8 cellular contexts compared by ENCODE assay signal in the genomic region with DNA sequence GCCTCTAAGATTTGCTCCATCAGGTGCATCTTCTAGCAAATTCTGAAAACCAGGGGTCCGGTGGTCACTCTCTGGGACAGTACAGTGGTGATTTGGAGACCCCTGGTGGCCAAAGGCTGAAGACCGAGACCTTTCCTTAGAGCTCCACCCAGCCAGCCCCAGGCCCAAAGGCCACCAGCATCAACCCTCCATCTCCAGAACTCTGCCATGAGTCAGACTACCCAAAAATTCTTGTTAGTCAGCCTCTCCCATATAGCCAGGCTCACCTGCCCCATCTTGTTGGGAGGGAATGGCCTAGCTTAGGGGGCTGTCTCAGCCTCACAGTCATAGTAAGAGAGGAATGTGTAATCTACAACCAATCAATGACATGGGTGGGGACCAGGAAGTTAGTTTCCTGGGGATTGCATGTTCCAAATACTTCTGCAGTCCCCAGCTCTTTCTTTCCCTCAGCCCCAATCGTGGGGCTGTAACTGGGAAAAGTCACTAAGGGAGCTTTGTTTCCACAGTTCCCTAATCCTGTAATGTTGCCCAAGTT. TPM values are rescaled to one million over a fixed set of nuclear protein-coding genes. Genes with fewer than 3 reads are reported as not detected.
DNase-seq lines count a peak whose midpoint lies in the region; ATAC-seq and TF ChIP-seq lines count a peak whose summit lies in the region.

No MANE protein-coding gene starts in this region.

- H3K27me3 Mint-ChIP-seq in Calu3 (ENCODE audit: unreplicated experiment) (no peaks in the 10 kb centered on the region), HFFc6 (ENCODE audit: insufficient read depth) (no peaks in the 10 kb centered on the region; the same call in 1 of the 2 replicates)
- H3K27me3 Mint-ChIP-seq in CD8-positive, alpha-beta memory T cell: no peaks in the 10 kb centered on the region

- peaks cover 0 to 37% (median 7%) of the 10 kb centered on the region in 3 donors for H3K36me3 ChIP-seq in tibial nerve
- peaks cover 26% of the 10 kb centered on the region for H3K36me3 ChIP-seq in CD8-positive, alpha-beta memory T cell (ENCODE audit: insufficient read depth, low read length)

- no peaks in the 10 kb centered on the region for H3K9me3 Mint-ChIP-seq in Calu3 (ENCODE audit: low read depth, unreplicated experiment)
- no peaks in the 10 kb centered on the region for H3K9me3 Mint-ChIP-seq in HFFc6
- H3K9me3 Mint-ChIP-seq in CD8-positive, alpha-beta memory T cell: no peaks in the 10 kb centered on the region

- POLR2A ChIA-PET in CD8-positive, alpha-beta memory T cell (lab: Charles Lee): interaction anchor here (1.3 kb wide), 1 partner anchor 26 kb away, joined by 6 read pairs; no protein-coding TSS in a partner anchor

- no peak for TF ChIP-seq EP300 in tibial nerve (IDR thresholded peaks at IDR 0.05)

- H3K4me1 ChIP-seq in tibial nerve: peaks cover 0 to 45% (median 18%) of the 10 kb centered on the region in 4 donors
- H3K4me1 ChIP-seq in CD8-positive, alpha-beta memory T cell (ENCODE audit: insufficient read depth, low read length): no peaks in the 10 kb centered on the region

- ATAC-seq in SK-N-SH treated with all-trans-retinoic acid at 6 μM for 48 hours (peak; percentile 85), GM21576 (IDR thresholded peaks at IDR 0.05; ENCODE audit: unreplicated experiment) (no peak)

- no peak overlapping the region for H3K4me3 ChIP-seq in tibial nerve
- H3K4me3 ChIP-seq in CD8-positive, alpha-beta memory T cell (ENCODE audit: low read length): no peak overlapping the region

- H3K27me3 ChIP-seq in tibial nerve: no peaks in the 10 kb centered on the region
- H3K27me3 ChIP-seq in CD8-positive, alpha-beta memory T cell (ENCODE audit: insufficient read depth, low read length, poor library complexity, severe bottlenecking): no peaks in the 10 kb centered on the region

- peak overlapping the region; percentile 2 to 88 (median 54) for H3K27ac ChIP-seq in tibial nerve
- no peak overlapping the region for H3K27ac ChIP-seq in CD8-positive, alpha-beta memory T cell (ENCODE audit: low read depth, low read length)

- H3K4me1 Mint-ChIP-seq in Calu3 (ENCODE audit: low read depth, unreplicated experiment) (peaks cover 30% of the 10 kb centered on the region), HFFc6 (ENCODE audit: low read depth) (peaks cover 60% of the 10 kb centered on the region)
- H3K4me1 Mint-ChIP-seq in CD8-positive, alpha-beta memory T cell: peaks cover 0 to 9% (median 4%) of the 10 kb centered on the region in 3 donors

- intact Hi-C loops in Calu3 (cut with micrococcal nuclease; ENCODE audit: unreplicated experiment): loop anchor here (1.0 kb wide), 1 partner anchor 36 kb away; no protein-coding TSS in a partner anchor

- WGBS in tibial nerve, 2 donors: 6 to 14% methylated on average over 3 of the region's 3 CpGs

- peak; percentile 88 for TF ChIP-seq CTCF in Calu3 (IDR thresholded peaks at IDR 0.05; ENCODE audit: unreplicated experiment)
- TF ChIP-seq CTCF in HFFc6 (IDR thresholded peaks at IDR 0.05): peak; percentile 91
- TF ChIP-seq CTCF in tibial nerve (IDR thresholded peaks at IDR 0.05): peak; percentile 63 to 94 (median 70)

- peaks cover 33% of the 10 kb centered on the region for H3K36me3 Mint-ChIP-seq in Calu3 (ENCODE audit: insufficient read depth, unreplicated experiment)
- peaks cover 9% of the 10 kb centered on the region for H3K36me3 Mint-ChIP-seq in HFFc6 (ENCODE audit: low read depth)
- H3K36me3 Mint-ChIP-seq in CD8-positive, alpha-beta memory T cell: peaks cover 0 to 34% (median 13%) of the 10 kb centered on the region in 3 donors

- no TSS peak for BruUV-seq in Calu3 (replicated peaks; lab: Mats Ljungman, UMichigan)

- H3K9me3 ChIP-seq in tibial nerve: no peaks in the 10 kb centered on the region
- no peaks in the 10 kb centered on the region for H3K9me3 ChIP-seq in CD8-positive, alpha-beta memory T cell (ENCODE audit: low read length)

- H3K4me3 Mint-ChIP-seq in Calu3 (ENCODE audit: low read depth, unreplicated experiment): no peak overlapping the region
- H3K4me3 Mint-ChIP-seq in HFFc6: no peak overlapping the region
- no peak overlapping the region for H3K4me3 Mint-ChIP-seq in CD8-positive, alpha-beta memory T cell

- CTCF ChIA-PET in Calu3 (lab: Charles Lee): interaction anchor here (0.6 to 2.5 kb wide), 20 partner anchors 10 to 316 kb away, joined by 3 to 29 read pairs (median 4); partner anchors contain the start of genes OSCP1 and TRAPPC3
- CTCF ChIA-PET in CD8-positive, alpha-beta memory T cell (lab: Charles Lee): interaction anchor here (0.6 to 4.4 kb wide), 16 partner anchors 11 to 157 kb away, joined by 3 to 76 read pairs (median 5); partner anchors contain the start of gene TRAPPC3

- DNase-seq in Calu3: peak; percentile 66
- peak; percentile 34 for DNase-seq in HFFc6
- peak; percentile 8 for DNase-seq in effector CD4-positive, alpha-beta T cell
- peak; percentile 83 for DNase-seq in medulla oblongata (ENCODE audit: extremely low spot score)
- peak; percentile 50 to 80 for DNase-seq in tibial nerve (ENCODE audit: low spot score in 2 of 2)
- DNase-seq in CD8-positive, alpha-beta memory T cell: no peak

- no peak for TF ChIP-seq POLR2A in tibial nerve (IDR thresholded peaks at IDR 0.05)

- H3K27ac Mint-ChIP-seq in Calu3 (ENCODE audit: unreplicated experiment) (peak overlapping the region; percentile 63), HFFc6 (peak overlapping the region; percentile 94)
- H3K27ac Mint-ChIP-seq in CD8-positive, alpha-beta memory T cell: peak overlapping the region in 1 of 8 donors; percentile 58

TF ChIP-seq in SK-N-SH treated with all-trans-retinoic acid at 6 μM for 48 hours, 23 proteins besides CTCF, POLR2A, EP300 and RAD21:
- no peak for TF ChIP-seq SNAI2 (CRISPR knock-in tag; IDR thresholded peaks at IDR 0.05)
- TF ChIP-seq ZFP30 (CRISPR knock-in tag; IDR thresholded peaks at IDR 0.05): no peak
- TF ChIP-seq BACH2 (CRISPR knock-in tag; IDR thresholded peaks at IDR 0.05; ENCODE audit: borderline replicate concordance): no peak
- TF ChIP-seq TCF4 (CRISPR knock-in tag; IDR thresholded peaks at IDR 0.05; ENCODE audit: borderline replicate concordance): no peak
- no peak for TF ChIP-seq ZC3H10 (CRISPR knock-in tag; IDR thresholded peaks at IDR 0.05)
- no peak for TF ChIP-seq RARB (CRISPR knock-in tag; IDR thresholded peaks at IDR 0.05)
- no peak for TF ChIP-seq ZFP3 (CRISPR knock-in tag; IDR thresholded peaks at IDR 0.05)
TF ChIP-seq in SK-N-SH treated with all-trans-retinoic acid at 6 μM for 48 hours: peak in this region for 0.

RNA-seq across cellular contexts. Expression of gene COL8A2, which starts 9.8 kb away (rescaled TPM):
- total RNA-seq in Calu3 (2022) (0.07 TPM in 1 of 2 replicates, not detected in the other), tibial nerve (10 to 100 TPM; 26.7 to 57.9 (median 50.2) TPM)
- 1 to 10 TPM; 1.9 to 6.4 (median 2.4) TPM for total RNA-seq in HFFc6 (2021; fragmentation: NEBNext Ultra II Directional; extraction: Animal tissue kit (Norgen Biotek cat#: 25700))
- total RNA-seq in CD8-positive, alpha-beta memory T cell: under 1 TPM; 0.07 to 0.18 TPM
- not detected for polyA plus RNA-seq in CD8-positive, alpha-beta memory T cell

RNA-seq across cellular contexts. Expression of gene TRAPPC3, which starts 14.4 kb away (rescaled TPM):
- 70.3 and 71.5 TPM in 2 replicates for total RNA-seq in Calu3 (2022)
- 10 to 100 TPM; 76.6 to 93.4 (median 78.6) TPM for total RNA-seq in HFFc6 (2021; fragmentation: NEBNext Ultra II Directional; extraction: Animal tissue kit (Norgen Biotek cat#: 25700))
- total RNA-seq in tibial nerve: 10 to 100 TPM; 48.0 to 90.4 (median 69.1) TPM
- total RNA-seq in CD8-positive, alpha-beta memory T cell: 10 to 100 TPM; 61.7 to 63.1 TPM
- polyA plus RNA-seq in CD8-positive, alpha-beta memory T cell: 117 TPM

RNA-seq across cellular contexts. Expression of gene MAP7D1, which starts 21.1 kb away (rescaled TPM):
- total RNA-seq in Calu3 (2022) (96.2 and 98.3 TPM in 2 replicates), tibial nerve (100 to 1,000 TPM in 3 of 4 donors, 10 to 100 TPM in 1; 85.0 to 184 (median 121) TPM)
- total RNA-seq in HFFc6 (2021; fragmentation: NEBNext Ultra II Directional; extraction: Animal tissue kit (Norgen Biotek cat#: 25700)): 100 to 1,000 TPM; 202 to 234 (median 210) TPM
- 100 to 1,000 TPM; 183 to 185 TPM for total RNA-seq in CD8-positive, alpha-beta memory T cell
- polyA plus RNA-seq in CD8-positive, alpha-beta memory T cell: 55.4 TPM

RNA-seq across cellular contexts. Expression of gene ADPRS, which starts 46.2 kb away (rescaled TPM):
- total RNA-seq in Calu3 (2022): 26.5 and 32.8 TPM in 2 replicates
- total RNA-seq in HFFc6 (2021; fragmentation: NEBNext Ultra II Directional; extraction: Animal tissue kit (Norgen Biotek cat#: 25700)): 10 to 100 TPM; 24.4 to 30.9 (median 27.0) TPM
- total RNA-seq in tibial nerve: 10 to 100 TPM; 41.0 to 64.3 (median 48.0) TPM
- total RNA-seq in CD8-positive, alpha-beta memory T cell: 10 to 100 TPM; 38.9 to 41.1 TPM
- polyA plus RNA-seq in CD8-positive, alpha-beta memory T cell: 26.1 TPM

RNA-seq across cellular contexts. Expression of gene TEKT2, which starts 51.0 kb away (rescaled TPM):
- total RNA-seq in Calu3 (2022) (0.31 TPM in 1 of 2 replicates, not detected in the other), tibial nerve (under 1 TPM in 1 of 4 donors, not detected in 3; 0.90 TPM)
- total RNA-seq in HFFc6 (2021; fragmentation: NEBNext Ultra II Directional; extraction: Animal tissue kit (Norgen Biotek cat#: 25700)): not detected
- total RNA-seq in CD8-positive, alpha-beta memory T cell: not detected
- polyA plus RNA-seq in CD8-positive, alpha-beta memory T cell: not detected

Comparison
In these comparisons a context has a peak if more than half of its experiments do, and no peak if none do; other contexts are left out.
1. DNase-seq: peak in Calu3 (single experiment), HFFc6 (single experiment), effector CD4-positive, alpha-beta T cell (single experiment), medulla oblongata (single experiment) and tibial nerve (2 of 2); none in CD8-positive, alpha-beta memory T cell (0 of 5).
2. Peak in every context shown above with its lines, with median percentiles within 50 percentile points of each other: CTCF ChIP-seq.